Comparison of ENCODE assay signal across 8 cellular contexts in genomic region chr13:43905435-43906031, GRCh38. TPM values are rescaled to one million over a fixed set of nuclear protein-coding genes. Genes with fewer than 3 reads are reported as not detected.
DNase-seq lines count a peak whose midpoint lies in the region; ATAC-seq and TF ChIP-seq lines count a peak whose summit lies in the region.

No MANE protein-coding gene starts in this region.

- H3K4me3 ChIP-seq in HFF-Myc (replicated peaks; ENCODE audit: low read depth, low read length), result no peak overlapping the region

- intact Hi-C loops in left cardiac atrium (cut with DNase I), result loop anchor here in 1 of 2 donors (2.0 to 5.0 kb wide), 4 partner anchors 142 to 1065 kb away; no protein-coding TSS in a partner anchor

- ATAC-seq in left cardiac atrium (peak; percentile 53 to 70), HG02642 (IDR thresholded peaks at IDR 0.05; ENCODE audit: poor library complexity, unreplicated experiment) (no peak), HG03520 (IDR thresholded peaks at IDR 0.05; ENCODE audit: unreplicated experiment) (no peak)

- TF ChIP-seq CTCF in HFF-Myc (IDR thresholded peaks at IDR 0.05; ENCODE audit: low read depth, low read length, missing control alignments), result peak; percentile 43

- DNase-seq in DMS79 treated with DMSO at 0.1 percent for 48 hours (lab: John Stamatoyannopoulos, UW) (peak; percentile 62), HFF-Myc (ENCODE audit: extremely low read depth, low read depth) (peak; percentile 43), NCI-H748 treated with DMSO at 0.1 percent for 48 hours (lab: John Stamatoyannopoulos, UW) (peak; percentile 73), amniotic epithelial cell (ENCODE audit: low read depth) (peak; percentile 60), left cardiac atrium (no peak), renal cortical epithelial cell (ENCODE audit: low read depth) (peak; percentile 71)

RNA-seq across cellular contexts. Expression of gene LACC1, which starts 25.8 kb away (rescaled TPM):
- total RNA-seq in left cardiac atrium (1 to 10 TPM; 5.5 to 7.5 TPM), renal cortical epithelial cell (16.4 and 26.6 TPM in 2 replicates)

RNA-seq across cellular contexts. Expression of gene CCDC122, which starts 26.0 kb away (rescaled TPM):
- 10 to 100 TPM in 1 of 2 donors, 1 to 10 TPM in 1; 3.2 to 10.0 TPM for total RNA-seq in left cardiac atrium
- 8.2 and 10.2 TPM in 2 replicates for total RNA-seq in renal cortical epithelial cell

Comparison
In these comparisons a context has a peak if more than half of its experiments do, and no peak if none do; other contexts are left out.
1. ATAC-seq: peak in left cardiac atrium (2 of 2); none in HG02642 (single experiment) and HG03520 (single experiment).